In genomic region chr14:102683399-102684275, GRCh38 we compare ENCODE assay signal across 1 cellular context.
TF ChIP-seq lines count a peak whose summit lies in the region.

No MANE protein-coding gene starts in this region.

TF ChIP-seq in HepG2, 621 proteins besides CTCF, POLR2A, EP300 and RAD21 (continued from another document and continues in another):
- TF ChIP-seq NRL (CRISPR knock-in tag; IDR thresholded peaks at IDR 0.05; ENCODE audit: borderline replicate concordance) (peak; percentile 62; the same call in 1 of the 2 replicates), GATA4 (IDR thresholded peaks at IDR 0.05; ENCODE audit: borderline replicate concordance, low read depth) (no peak), ZIK1 (CRISPR knock-in tag; IDR thresholded peaks at IDR 0.05; ENCODE audit: borderline replicate concordance, low read depth) (peak; percentile 62; the same call in 1 of the 2 replicates), ZNF451 (CRISPR knock-in tag; IDR thresholded peaks at IDR 0.05) (no peak), PPARG (CRISPR knock-in tag; conservative IDR thresholded peaks at IDR 0.05) (0 out of 2 replicates have a peak, but pooled peaks have one; percentile 11), ZNF235 (CRISPR knock-in tag; IDR thresholded peaks at IDR 0.05; ENCODE audit: borderline replicate concordance) (peak; percentile 80; the same call in 1 of the 2 replicates), ZNF468 (CRISPR knock-in tag; IDR thresholded peaks at IDR 0.05) (no peak), TFDP1 (CRISPR knock-in tag; IDR thresholded peaks at IDR 0.05; ENCODE audit: borderline replicate concordance) (no peak), ZNF253 (CRISPR knock-in tag; IDR thresholded peaks at IDR 0.05; ENCODE audit: borderline replicate concordance) (no peak), SMARCC2 (IDR thresholded peaks at IDR 0.05) (no peak), EEA1 (CRISPR knock-in tag; IDR thresholded peaks at IDR 0.05; ENCODE audit: borderline replicate concordance) (no peak), PAWR (CRISPR knock-in tag; IDR thresholded peaks at IDR 0.05; ENCODE audit: borderline replicate concordance) (no peak), TAF1 (CRISPR knock-in tag; IDR thresholded peaks at IDR 0.05) (peak; percentile 64), ZNF350 (CRISPR knock-in tag; IDR thresholded peaks at IDR 0.05; ENCODE audit: borderline replicate concordance, low read depth) (peak; percentile 73), SP5 (CRISPR knock-in tag; IDR thresholded peaks at IDR 0.05; ENCODE audit: borderline replicate concordance, low read depth) (peak; percentile 14; the same call in 1 of the 2 replicates), ZNF10 (CRISPR knock-in tag; IDR thresholded peaks at IDR 0.05; ENCODE audit: borderline replicate concordance, low read depth) (no peak), ZNF354B (CRISPR knock-in tag; IDR thresholded peaks at IDR 0.05) (no peak), RFXAP (CRISPR knock-in tag; IDR thresholded peaks at IDR 0.05; ENCODE audit: borderline replicate concordance) (peak; percentile 42; the same call in 1 of the 2 replicates), ZSCAN31 (CRISPR knock-in tag; IDR thresholded peaks at IDR 0.05; ENCODE audit: low read depth) (0 out of 2 replicates have a peak, but pooled peaks have one; percentile 60), MYPOP (CRISPR knock-in tag; IDR thresholded peaks at IDR 0.05) (peak; percentile 73), KIAA2018 (CRISPR knock-in tag; IDR thresholded peaks at IDR 0.05; ENCODE audit: borderline replicate concordance) (no peak), E2F1 (CRISPR knock-in tag; IDR thresholded peaks at IDR 0.05) (no peak), ZBTB2 (CRISPR knock-in tag; IDR thresholded peaks at IDR 0.05; ENCODE audit: low read depth) (peak; percentile 52; the same call in 1 of the 2 replicates), ZMAT5 (CRISPR knock-in tag; IDR thresholded peaks at IDR 0.05; ENCODE audit: borderline replicate concordance, low read depth) (no peak), ZSCAN25 (CRISPR knock-in tag; IDR thresholded peaks at IDR 0.05) (no peak; the same call in 1 of the 2 replicates), BATF2 (CRISPR knock-in tag; IDR thresholded peaks at IDR 0.05) (peak; percentile 74; the same call in 1 of the 2 replicates), PREB (CRISPR knock-in tag; IDR thresholded peaks at IDR 0.05) (no peak)
- TF ChIP-seq, protein P1, sequence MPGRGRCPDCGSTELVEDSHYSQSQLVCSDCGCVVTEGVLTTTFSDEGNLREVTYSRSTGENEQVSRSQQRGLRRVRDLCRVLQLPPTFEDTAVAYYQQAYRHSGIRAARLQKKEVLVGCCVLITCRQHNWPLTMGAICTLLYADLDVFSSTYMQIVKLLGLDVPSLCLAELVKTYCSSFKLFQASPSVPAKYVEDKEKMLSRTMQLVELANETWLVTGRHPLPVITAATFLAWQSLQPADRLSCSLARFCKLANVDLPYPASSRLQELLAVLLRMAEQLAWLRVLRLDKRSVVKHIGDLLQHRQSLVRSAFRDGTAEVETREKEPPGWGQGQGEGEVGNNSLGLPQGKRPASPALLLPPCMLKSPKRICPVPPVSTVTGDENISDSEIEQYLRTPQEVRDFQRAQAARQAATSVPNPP (CRISPR knock-in tag; IDR thresholded peaks at IDR 0.05): no peak
- TF ChIP-seq, protein P2, sequence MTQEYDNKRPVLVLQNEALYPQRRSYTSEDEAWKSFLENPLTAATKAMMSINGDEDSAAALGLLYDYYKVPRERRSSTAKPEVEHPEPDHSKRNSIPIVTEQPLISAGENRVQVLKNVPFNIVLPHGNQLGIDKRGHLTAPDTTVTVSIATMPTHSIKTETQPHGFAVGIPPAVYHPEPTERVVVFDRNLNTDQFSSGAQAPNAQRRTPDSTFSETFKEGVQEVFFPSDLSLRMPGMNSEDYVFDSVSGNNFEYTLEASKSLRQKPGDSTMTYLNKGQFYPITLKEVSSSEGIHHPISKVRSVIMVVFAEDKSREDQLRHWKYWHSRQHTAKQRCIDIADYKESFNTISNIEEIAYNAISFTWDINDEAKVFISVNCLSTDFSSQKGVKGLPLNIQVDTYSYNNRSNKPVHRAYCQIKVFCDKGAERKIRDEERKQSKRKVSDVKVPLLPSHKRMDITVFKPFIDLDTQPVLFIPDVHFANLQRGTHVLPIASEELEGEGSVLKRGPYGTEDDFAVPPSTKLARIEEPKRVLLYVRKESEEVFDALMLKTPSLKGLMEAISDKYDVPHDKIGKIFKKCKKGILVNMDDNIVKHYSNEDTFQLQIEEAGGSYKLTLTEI (CRISPR knock-in tag; conservative IDR thresholded peaks at IDR 0.05): no peak
- TF ChIP-seq, protein P3, sequence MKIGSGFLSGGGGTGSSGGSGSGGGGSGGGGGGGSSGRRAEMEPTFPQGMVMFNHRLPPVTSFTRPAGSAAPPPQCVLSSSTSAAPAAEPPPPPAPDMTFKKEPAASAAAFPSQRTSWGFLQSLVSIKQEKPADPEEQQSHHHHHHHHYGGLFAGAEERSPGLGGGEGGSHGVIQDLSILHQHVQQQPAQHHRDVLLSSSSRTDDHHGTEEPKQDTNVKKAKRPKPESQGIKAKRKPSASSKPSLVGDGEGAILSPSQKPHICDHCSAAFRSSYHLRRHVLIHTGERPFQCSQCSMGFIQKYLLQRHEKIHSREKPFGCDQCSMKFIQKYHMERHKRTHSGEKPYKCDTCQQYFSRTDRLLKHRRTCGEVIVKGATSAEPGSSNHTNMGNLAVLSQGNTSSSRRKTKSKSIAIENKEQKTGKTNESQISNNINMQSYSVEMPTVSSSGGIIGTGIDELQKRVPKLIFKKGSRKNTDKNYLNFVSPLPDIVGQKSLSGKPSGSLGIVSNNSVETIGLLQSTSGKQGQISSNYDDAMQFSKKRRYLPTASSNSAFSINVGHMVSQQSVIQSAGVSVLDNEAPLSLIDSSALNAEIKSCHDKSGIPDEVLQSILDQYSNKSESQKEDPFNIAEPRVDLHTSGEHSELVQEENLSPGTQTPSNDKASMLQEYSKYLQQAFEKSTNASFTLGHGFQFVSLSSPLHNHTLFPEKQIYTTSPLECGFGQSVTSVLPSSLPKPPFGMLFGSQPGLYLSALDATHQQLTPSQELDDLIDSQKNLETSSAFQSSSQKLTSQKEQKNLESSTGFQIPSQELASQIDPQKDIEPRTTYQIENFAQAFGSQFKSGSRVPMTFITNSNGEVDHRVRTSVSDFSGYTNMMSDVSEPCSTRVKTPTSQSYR (CRISPR knock-in tag; IDR thresholded peaks at IDR 0.05; ENCODE audit: borderline replicate concordance): no peak; the same call in 1 of the 2 replicates
- TF ChIP-seq, protein P4, sequence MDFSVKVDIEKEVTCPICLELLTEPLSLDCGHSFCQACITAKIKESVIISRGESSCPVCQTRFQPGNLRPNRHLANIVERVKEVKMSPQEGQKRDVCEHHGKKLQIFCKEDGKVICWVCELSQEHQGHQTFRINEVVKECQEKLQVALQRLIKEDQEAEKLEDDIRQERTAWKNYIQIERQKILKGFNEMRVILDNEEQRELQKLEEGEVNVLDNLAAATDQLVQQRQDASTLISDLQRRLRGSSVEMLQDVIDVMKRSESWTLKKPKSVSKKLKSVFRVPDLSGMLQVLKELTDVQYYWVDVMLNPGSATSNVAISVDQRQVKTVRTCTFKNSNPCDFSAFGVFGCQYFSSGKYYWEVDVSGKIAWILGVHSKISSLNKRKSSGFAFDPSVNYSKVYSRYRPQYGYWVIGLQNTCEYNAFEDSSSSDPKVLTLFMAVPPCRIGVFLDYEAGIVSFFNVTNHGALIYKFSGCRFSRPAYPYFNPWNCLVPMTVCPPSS (IDR thresholded peaks at IDR 0.05): no peak
